ENCODE assay signal across 14 cellular contexts in the genomic region with DNA sequence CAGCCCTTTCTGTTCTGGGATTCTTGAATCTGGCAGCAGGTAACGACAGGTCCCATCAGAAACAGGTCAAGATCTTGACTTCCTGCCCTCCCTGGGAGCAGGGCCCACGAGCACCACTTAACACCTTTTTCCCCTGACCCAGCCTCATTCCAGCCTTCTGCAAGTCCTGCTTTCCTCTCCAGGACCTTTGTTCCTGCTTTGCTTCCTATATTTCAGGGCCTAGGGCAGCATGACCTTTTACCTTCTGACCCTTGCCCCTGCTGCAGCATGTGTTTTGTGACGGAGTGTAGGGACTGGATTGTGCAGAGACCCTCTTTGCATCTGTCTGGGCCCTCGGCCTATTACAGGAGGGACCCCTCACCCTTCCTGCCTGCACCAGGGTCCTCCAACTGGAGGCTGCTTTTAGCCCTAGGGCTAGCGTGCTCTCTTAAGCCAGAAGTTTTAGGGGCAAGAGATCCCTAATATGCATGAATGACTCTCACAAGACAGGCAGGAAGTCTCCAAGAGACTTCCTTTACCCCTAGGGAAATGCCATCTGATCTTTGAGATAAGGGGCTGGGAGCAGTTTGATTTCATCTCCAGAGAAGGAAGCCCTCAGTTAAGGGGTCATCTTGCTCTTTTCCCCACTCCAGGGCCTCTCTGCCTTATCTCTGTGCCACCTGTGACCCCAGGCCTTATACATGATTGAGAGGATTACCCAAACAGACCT.
DNase-seq lines count a peak whose midpoint lies in the region; ATAC-seq and TF ChIP-seq lines count a peak whose summit lies in the region.
"Had no signal": no experiment of that assay in that cellular context is flagged by ENCODE, and none has a peak within 500 bp of the region (broad histone marks: within the 10 kb centered on the region; RNA-seq: fewer than 3 reads in every experiment).

No MANE protein-coding gene starts in this region.

- peaks cover 69 to 100% (median 92%) of the 10 kb centered on the region in 11 experiments for H3K36me3 ChIP-seq in BLaER1 treated with 17β-estradiol and CSF1 and Interleukin-3, amounts not matched to agents 10 nM and 100 nM
- H3K36me3 ChIP-seq in KOPT-K1 (ENCODE audit: insufficient read depth, low read length) (peaks cover 83% of the 10 kb centered on the region), cardiac muscle cell (no peaks in the 10 kb centered on the region), rectal smooth muscle tissue (ENCODE audit: control insufficient read depth, insufficient read depth, low read length) (no peaks in the 10 kb centered on the region)
- H3K36me3 ChIP-seq: prostate gland had no signal

- peaks cover 52 to 85% (median 77%) of the 10 kb centered on the region in 10 experiments for H3K4me1 ChIP-seq in BLaER1 treated with 17β-estradiol and CSF1 and Interleukin-3, amounts not matched to agents 10 nM and 100 nM
- H3K4me1 ChIP-seq in cardiac muscle cell (ENCODE audit: low read depth) (peaks cover 31% of the 10 kb centered on the region), rectal smooth muscle tissue (ENCODE audit: control insufficient read depth, insufficient read depth, low read length) (peaks cover 23% of the 10 kb centered on the region)

- H3K4me3 ChIP-seq in BLaER1 treated with 17β-estradiol and CSF1 and Interleukin-3, amounts not matched to agents 10 nM and 100 nM, result peak overlapping the region in 4 of 10 experiments; percentile 9 to 28 (median 20); a peak in 4 of 20 replicates
- H3K4me3 ChIP-seq in cardiac muscle cell, result no peak overlapping the region
- no peak overlapping the region for H3K4me3 ChIP-seq in rectal smooth muscle tissue (ENCODE audit: low read length)
- H3K4me3 ChIP-seq: GM23248, prostate gland had no signal

- H3K9ac ChIP-seq in BLaER1 treated with 17β-estradiol and CSF1 and Interleukin-3, amounts not matched to agents 10 nM and 100 nM, result peak overlapping the region in 9 of 11 experiments; percentile 10 to 54 (median 40); a peak in 12 of 22 replicates
- H3K9ac ChIP-seq in rectal smooth muscle tissue (ENCODE audit: low read length), result peak overlapping the region; percentile 24
- H3K9ac ChIP-seq: GM23248 had no signal

- no peaks in the 10 kb centered on the region for H4K20me1 ChIP-seq in BLaER1 treated with 17β-estradiol and CSF1 and Interleukin-3, amounts not matched to agents 10 nM and 100 nM

- H3K27ac ChIP-seq in BLaER1 treated with 17β-estradiol and CSF1 and Interleukin-3, amounts not matched to agents 10 nM and 100 nM, result peak overlapping the region; percentile 41 to 63 (median 57); a peak in 21 of 22 replicates
- H3K27ac ChIP-seq in KOPT-K1 (ENCODE audit: low read depth, low read length, poor library complexity, severe bottlenecking) (peak overlapping the region; percentile 41), cardiac muscle cell (peak overlapping the region; percentile 71), rectal smooth muscle tissue (ENCODE audit: low read depth, low read length) (peak overlapping the region; percentile 96)

- H3K4me2 ChIP-seq in BLaER1 treated with 17β-estradiol and CSF1 and Interleukin-3, amounts not matched to agents 10 nM and 100 nM, result peak overlapping the region; percentile 68 to 89 (median 80)

- no peaks in the 10 kb centered on the region for H3K27me3 ChIP-seq in BLaER1 treated with 17β-estradiol and CSF1 and Interleukin-3, amounts not matched to agents 10 nM and 100 nM
- H3K27me3 ChIP-seq in cardiac muscle cell (no peaks in the 10 kb centered on the region), rectal smooth muscle tissue (ENCODE audit: control insufficient read depth, insufficient read depth, low read length) (no peaks in the 10 kb centered on the region)

- DNase-seq in cardiac muscle cell (ENCODE audit: low read depth in 1 of 2, low spot score in 1 of 2) (peak in 1 of 2 donors; percentile 94), epidermal melanocyte (ENCODE audit: insufficient read length, low spot score) (no peak)
- DNase-seq: CD4-positive, CD25-positive, alpha-beta regulatory T cell; central memory CD4-positive, alpha-beta T cell; GM23248; Karpas-422; NCI-H2107 had no signal

- TF ChIP-seq CTCF in cardiac muscle cell (IDR thresholded peaks at IDR 0.05; ENCODE audit: low read depth, low read length), result no peak

- H3K9me3 ChIP-seq in BLaER1 treated with 17β-estradiol and CSF1 and Interleukin-3, amounts not matched to agents 10 nM and 100 nM (replicated peaks in 1 of 11), result peaks cover 12 to 47% (median 35%) of the 10 kb centered on the region in 11 experiments
- H3K9me3 ChIP-seq in KOPT-K1 (ENCODE audit: insufficient read depth, low read length, poor library complexity, severe bottlenecking) (peaks cover 12% of the 10 kb centered on the region), cardiac muscle cell (ENCODE audit: low read depth) (no peaks in the 10 kb centered on the region)
- H3K9me3 ChIP-seq: prostate gland had no signal

- ATAC-seq in GM21529 (IDR thresholded peaks at IDR 0.05; ENCODE audit: unreplicated experiment) (no peak), HG03045 (IDR thresholded peaks at IDR 0.05; ENCODE audit: unreplicated experiment) (no peak), GM21515 (IDR thresholded peaks at IDR 0.05; ENCODE audit: unreplicated experiment) (no peak)

Comparison
In these comparisons a context has a peak if more than half of its experiments do, and no peak if none do; other contexts are left out.
1. H3K27ac ChIP-seq: peak in every context shown above with its lines; median percentile 96 in rectal smooth muscle tissue; 71 in cardiac muscle cell; 57 in BLaER1 treated with 17β-estradiol and CSF1 and Interleukin-3, amounts not matched to agents 10 nM and 100 nM; 41 in KOPT-K1.